ENCODE assay signal across 28 cellular contexts in the genomic region with DNA sequence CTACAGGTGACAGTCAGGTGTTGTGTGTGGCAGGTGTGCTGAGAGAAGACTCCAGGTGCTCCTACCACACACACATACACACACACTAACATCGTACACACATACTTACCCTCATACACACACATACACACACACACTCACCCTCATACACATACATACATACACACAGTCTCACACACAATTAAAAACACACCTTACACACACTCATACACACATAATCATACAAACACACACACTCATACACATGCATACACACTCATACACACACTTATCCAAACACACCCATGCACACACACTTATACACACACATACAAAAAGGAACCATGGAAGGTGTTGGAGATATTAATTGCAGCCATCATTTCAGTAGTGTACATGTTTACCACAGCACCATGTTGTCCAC. TPM values are rescaled to one million over a fixed set of nuclear protein-coding genes. Genes with fewer than 3 reads are reported as not detected.
DNase-seq lines count a peak whose midpoint lies in the region; ATAC-seq, FAIRE-seq and TF ChIP-seq lines count a peak whose summit lies in the region.
"Had no signal": no experiment of that assay in that cellular context is flagged by ENCODE, and none has a peak within 500 bp of the region (broad histone marks: within the 10 kb centered on the region; RNA-seq: fewer than 3 reads in every experiment).

No MANE protein-coding gene starts in this region.

- no peak overlapping the region for H4K5ac ChIP-seq in IMR-90 (ENCODE audit: low read depth, low read length)

- H3K79me1 ChIP-seq in IMR-90 (ENCODE audit: low read depth in 1 of 2, low read length in 2 of 2), result no peaks in the 10 kb centered on the region

- no peak overlapping the region for H3K27ac ChIP-seq in IMR-90 (ENCODE audit: insufficient read depth, low read length)
- H3K27ac ChIP-seq in astrocyte (ENCODE audit: low read depth, low read length), result no peak overlapping the region
- H3K27ac ChIP-seq in left lung, result no peak overlapping the region
- H3K27ac ChIP-seq: GM23248 had no signal

- H3K36me3 ChIP-seq in IMR-90 (ENCODE audit: control insufficient read depth, insufficient read depth, low read length), result no peaks in the 10 kb centered on the region
- no peaks in the 10 kb centered on the region for H3K36me3 ChIP-seq in astrocyte (ENCODE audit: insufficient read depth, low read length)
- no peaks in the 10 kb centered on the region for H3K36me3 ChIP-seq in left lung
- H3K36me3 ChIP-seq: MG63 had no signal

- no peaks in the 10 kb centered on the region for H3K9me1 ChIP-seq in IMR-90 (ENCODE audit: insufficient read depth, low read length)

- no peak overlapping the region for H2BK120ac ChIP-seq in IMR-90 (ENCODE audit: low read depth, low read length)

- no peak overlapping the region for H3K4me3 Mint-ChIP-seq in astrocyte (ENCODE audit: unreplicated experiment)
- no peak overlapping the region for H3K4me3 Mint-ChIP-seq in stimulated activated memory B cell treated with anti-CD40 and anti-IgM and Interleukin-4, amounts not matched to agents 10 μg/mL and 1 μg/mL and 100 μg/mL, for 72 hours

- intact Hi-C loops in IMR-90 (cut with micrococcal nuclease) (no loop called here), left lung (cut with DNase I) (no loop called here)

- H3K14ac ChIP-seq in IMR-90 (replicated peaks; ENCODE audit: low read depth, low read length), result no peak overlapping the region

- TF ChIP-seq RAD21 in IMR-90 (IDR thresholded peaks at IDR 0.05; ENCODE audit: low read length), result no peak

- H2AFZ ChIP-seq in IMR-90 (replicated peaks; ENCODE audit: low read length, poor library complexity), result no peak overlapping the region
- no peak overlapping the region for H2AFZ ChIP-seq in astrocyte (ENCODE audit: low read depth, low read length)
- H2AFZ ChIP-seq: GM23248 had no signal

- in situ Hi-C loops in IMR-90 (cut with MboI; ENCODE audit: low sequenced_read_pairs), result no loop called here

- H3K4me2 ChIP-seq in IMR-90 (ENCODE audit: low read depth, low read length), result no peak overlapping the region
- no peak overlapping the region for H3K4me2 ChIP-seq in astrocyte (ENCODE audit: low read length)

- no peak overlapping the region for H4K8ac ChIP-seq in IMR-90 (ENCODE audit: low read depth in 2 of 2, low read length in 2 of 2)

- dilution Hi-C loops in IMR-90 (cut with HindIII; ENCODE audit: low sequenced_read_pairs, unreplicated experiment), result no loop called here

- peak; percentile 86 for DNase-seq in NCI-H748 (lab: John Stamatoyannopoulos, UW; ENCODE audit: unreplicated experiment)
- no peak for DNase-seq in NCI-H748 treated with DMSO at 0.1 percent for 48 hours (lab: John Stamatoyannopoulos, UW)
- no peak for DNase-seq in IMR-90
- no peak for DNase-seq in astrocyte (ENCODE audit: low read depth)
- no peak for DNase-seq in left lung
- no peak for DNase-seq in NCI-H2171 (lab: John Stamatoyannopoulos, UW)
- DNase-seq: C1 segment of cervical spinal cord; CD4-positive, alpha-beta memory T cell; DMS 273 treated with DMSO at 0.1 percent for 48 hours; DMS79; EL; GDM1; GM23248; KG1; MG63; NCI-H1105 treated with DMSO at 0.1 percent for 48 hours; NCI-H1694; NCI-H2171 treated with DMSO at 0.1 percent for 48 hours; NCI-H345; NCI-H510A treated with DMSO at 0.1 percent for 48 hours; SHP77 treated with DMSO at 0.1 percent for 48 hours; T-helper 1 cell had no signal

- H3K79me2 ChIP-seq in astrocyte (ENCODE audit: insufficient read depth, low read length), result no peaks in the 10 kb centered on the region

- H3K27ac Mint-ChIP-seq in astrocyte (ENCODE audit: unreplicated experiment), result no peak overlapping the region
- H3K27ac Mint-ChIP-seq in stimulated activated memory B cell treated with anti-CD40 and anti-IgM and Interleukin-4, amounts not matched to agents 10 μg/mL and 1 μg/mL and 100 μg/mL, for 72 hours, result no peak overlapping the region
- H3K27ac Mint-ChIP-seq: CD4-positive, alpha-beta memory T cell had no signal

- no TSS peak for BruUV-seq in IMR-90 (replicated peaks; lab: Mats Ljungman, UMichigan)

- H3K9me3 ChIP-seq in IMR-90 (ENCODE audit: control insufficient read depth, insufficient read depth, low read length) (no peaks in the 10 kb centered on the region), astrocyte (ENCODE audit: insufficient read depth, low read depth, low read length) (no peaks in the 10 kb centered on the region), left lung (no peaks in the 10 kb centered on the region)
- H3K9me3 ChIP-seq: MG63 had no signal

- no peaks in the 10 kb centered on the region for H3K4me1 ChIP-seq in IMR-90 (ENCODE audit: control insufficient read depth, insufficient read depth, low read length)
- no peaks in the 10 kb centered on the region for H3K4me1 ChIP-seq in astrocyte (ENCODE audit: insufficient read depth, low read length)
- H3K4me1 ChIP-seq in left lung, result no peaks in the 10 kb centered on the region

- CTCF ChIA-PET in IMR-90 (lab: Yijun Ruan, JAX), result no interaction called here

- no peak overlapping the region for H3K4ac ChIP-seq in IMR-90 (ENCODE audit: low read depth, low read length)

- H3K18ac ChIP-seq in IMR-90 (ENCODE audit: low read depth, low read length), result no peak overlapping the region

- no peak for TF ChIP-seq POLR2A in IMR-90 (IDR thresholded peaks at IDR 0.05; ENCODE audit: low read depth, low read length)

- no peak overlapping the region for H3K23ac ChIP-seq in IMR-90 (ENCODE audit: low read depth, low read length)

- H3K4me3 ChIP-seq in IMR-90 (ENCODE audit: insufficient read depth, low read depth, low read length) (no peak overlapping the region), astrocyte (ENCODE audit: insufficient read depth, low read depth, low read length) (no peak overlapping the region), left lung (no peak overlapping the region)
- H3K4me3 ChIP-seq: GM23248, MG63 had no signal

- H3K27me3 Mint-ChIP-seq in astrocyte (ENCODE audit: low read depth, unreplicated experiment), result peaks cover 51% of the 10 kb centered on the region
- peaks cover 12% of the 10 kb centered on the region for H3K27me3 Mint-ChIP-seq in stimulated activated memory B cell treated with anti-CD40 and anti-IgM and Interleukin-4, amounts not matched to agents 10 μg/mL and 1 μg/mL and 100 μg/mL, for 72 hours

- H3K4me1 Mint-ChIP-seq in astrocyte (ENCODE audit: low read depth, unreplicated experiment), result peaks cover 7% of the 10 kb centered on the region
- peaks cover 32% of the 10 kb centered on the region for H3K4me1 Mint-ChIP-seq in stimulated activated memory B cell treated with anti-CD40 and anti-IgM and Interleukin-4, amounts not matched to agents 10 μg/mL and 1 μg/mL and 100 μg/mL, for 72 hours

- H2BK5ac ChIP-seq in IMR-90 (ENCODE audit: low read depth, low read length, poor library complexity, severe bottlenecking), result peak overlapping the region; percentile 26

- peak; percentile 23 for FAIRE-seq in astrocyte (lab: Jason Lieb, UNC)
- FAIRE-seq: GM12891 had no signal

- H3K9ac ChIP-seq in IMR-90 (ENCODE audit: low read depth, low read length) (no peak overlapping the region), astrocyte (ENCODE audit: low read length) (no peak overlapping the region)
- H3K9ac ChIP-seq: GM23248 had no signal

- peaks cover 2% of the 10 kb centered on the region for H3K9me3 Mint-ChIP-seq in astrocyte (ENCODE audit: unreplicated experiment)
- H3K9me3 Mint-ChIP-seq in stimulated activated memory B cell treated with anti-CD40 and anti-IgM and Interleukin-4, amounts not matched to agents 10 μg/mL and 1 μg/mL and 100 μg/mL, for 72 hours, result no peaks in the 10 kb centered on the region
- H3K9me3 Mint-ChIP-seq: CD4-positive, alpha-beta memory T cell had no signal

- H4K20me1 ChIP-seq in IMR-90 (ENCODE audit: insufficient read depth, low read length) (no peaks in the 10 kb centered on the region), astrocyte (ENCODE audit: insufficient read depth, low read length) (no peaks in the 10 kb centered on the region)

- POLR2A ChIA-PET in IMR-90 (lab: Charles Lee; ENCODE audit: unreplicated experiment), result no interaction called here

- no peaks in the 10 kb centered on the region for H3K36me3 Mint-ChIP-seq in astrocyte (ENCODE audit: low read depth, unreplicated experiment)
- no peaks in the 10 kb centered on the region for H3K36me3 Mint-ChIP-seq in stimulated activated memory B cell treated with anti-CD40 and anti-IgM and Interleukin-4, amounts not matched to agents 10 μg/mL and 1 μg/mL and 100 μg/mL, for 72 hours
- H3K36me3 Mint-ChIP-seq: CD4-positive, alpha-beta memory T cell had no signal

- H2BK20ac ChIP-seq in IMR-90 (ENCODE audit: low read depth, low read length), result no peak overlapping the region

- H3K56ac ChIP-seq in IMR-90 (ENCODE audit: extremely low read depth, insufficient read depth, low read length), result no peak overlapping the region

- WGBS in IMR-90 (ENCODE audit: extremely low coverage in 2 of 2, insufficient read length in 1 of 2), 2 experiments, result 67% methylated on average over 1 of the region's 1 CpG; no CpG with 5 or more reads in 1 of the 2 experiments

- no peak overlapping the region for H4K91ac ChIP-seq in IMR-90 (ENCODE audit: insufficient read depth, low read depth, low read length)

- H2BK15ac ChIP-seq in IMR-90 (ENCODE audit: low read depth, low read length), result no peak overlapping the region

- ATAC-seq in IMR-90 (ENCODE audit: low read depth), result no peak
- ATAC-seq in left lung, result no peak
- ATAC-seq in stimulated activated memory B cell treated with anti-CD40 and anti-IgM and Interleukin-4, amounts not matched to agents 10 μg/mL and 1 μg/mL and 100 μg/mL, for 72 hours, result no peak
- ATAC-seq: Panc1 had no signal

- no peak for TF ChIP-seq CTCF in IMR-90 (conservative IDR thresholded peaks at IDR 0.05; ENCODE audit: low read depth, low read length)
- TF ChIP-seq CTCF in astrocyte (IDR thresholded peaks at IDR 0.05; ENCODE audit: insufficient read depth, low read depth, low read length), result no peak
- TF ChIP-seq CTCF in left lung (IDR thresholded peaks at IDR 0.05), result no peak

- H3K27me3 ChIP-seq in IMR-90 (ENCODE audit: control insufficient read depth, insufficient read depth, low read length) (peaks cover 56% of the 10 kb centered on the region), astrocyte (ENCODE audit: insufficient read depth, low read length) (peaks cover 37% of the 10 kb centered on the region), left lung (peaks cover 0 to 40% of the 10 kb centered on the region in 2 donors)

- no peak overlapping the region for H2AK9ac ChIP-seq in IMR-90 (replicated peaks; ENCODE audit: low read depth, low read length, poor library complexity)

- H2AK5ac ChIP-seq in IMR-90 (ENCODE audit: low read depth, low read length), result no peak overlapping the region

RNA-seq across cellular contexts. Expression of gene KRTAP5-3, which starts 4.6 kb away (rescaled TPM):
- total RNA-seq in IMR-90 (2012; rRNA removed) (not detected in 2 replicates), astrocyte (not detected in 2 replicates), left lung (not detected)
- not detected in 2 replicates for polyA plus RNA-seq in IMR-90 (2012; rRNA removed)
- not detected in 2 replicates for polyA plus RNA-seq in IMR-90 (2012; cell fraction: cytosol; rRNA removed)
- not detected in 2 replicates for polyA plus RNA-seq in IMR-90 (2012; cell fraction: nucleus; rRNA removed; ENCODE audit: low replicate concordance)
- total RNA-seq: A673; CD4-positive, alpha-beta memory T cell; GM23248; H7; OCI-LY7 had no signal
- polyA plus RNA-seq: CD4-positive, alpha-beta memory T cell; GM23248 had no signal

RNA-seq across cellular contexts. Expression of gene KRTAP5-2, which starts 5.5 kb away (rescaled TPM):
- total RNA-seq in IMR-90 (2012; rRNA removed), result not detected in 2 replicates
- not detected in 2 replicates for polyA plus RNA-seq in IMR-90 (2012; rRNA removed)
- not detected in 2 replicates for polyA plus RNA-seq in IMR-90 (2012; cell fraction: cytosol; rRNA removed)
- not detected in 2 replicates for polyA plus RNA-seq in IMR-90 (2012; cell fraction: nucleus; rRNA removed; ENCODE audit: low replicate concordance)
- not detected in 2 replicates for total RNA-seq in astrocyte
- not detected for total RNA-seq in left lung
- total RNA-seq: A673; CD4-positive, alpha-beta memory T cell; GM23248; H7; OCI-LY7 had no signal
- polyA plus RNA-seq: CD4-positive, alpha-beta memory T cell; GM23248 had no signal

RNA-seq across cellular contexts. Expression of gene KRTAP5-4, which starts 18.3 kb away (rescaled TPM):
- not detected in 2 replicates for total RNA-seq in IMR-90 (2012; rRNA removed)
- polyA plus RNA-seq in IMR-90 (2012; rRNA removed), result not detected in 2 replicates
- polyA plus RNA-seq in IMR-90 (2012; cell fraction: cytosol; rRNA removed), result not detected in 2 replicates
- polyA plus RNA-seq in IMR-90 (2012; cell fraction: nucleus; rRNA removed; ENCODE audit: low replicate concordance), result not detected in 2 replicates
- total RNA-seq in astrocyte, result not detected in 2 replicates
- not detected for total RNA-seq in left lung
- total RNA-seq: A673; CD4-positive, alpha-beta memory T cell; GM23248; H7; OCI-LY7 had no signal
- polyA plus RNA-seq: CD4-positive, alpha-beta memory T cell; GM23248 had no signal

RNA-seq across cellular contexts. Expression of gene KRTAP5-1, which starts 18.5 kb away (rescaled TPM):
- total RNA-seq in IMR-90 (2012; rRNA removed) (not detected in 2 replicates), astrocyte (not detected in 2 replicates), left lung (not detected)
- polyA plus RNA-seq in IMR-90 (2012; rRNA removed), result not detected in 2 replicates
- not detected in 2 replicates for polyA plus RNA-seq in IMR-90 (2012; cell fraction: cytosol; rRNA removed)
- polyA plus RNA-seq in IMR-90 (2012; cell fraction: nucleus; rRNA removed; ENCODE audit: low replicate concordance), result not detected in 2 replicates
- total RNA-seq: A673; CD4-positive, alpha-beta memory T cell; GM23248; H7; OCI-LY7 had no signal
- polyA plus RNA-seq: GM23248 had no signal

RNA-seq across cellular contexts. Expression of gene KRTAP5-5, which starts 25.9 kb away (rescaled TPM):
- total RNA-seq in IMR-90 (2012; rRNA removed), result not detected in 2 replicates
- not detected in 2 replicates for polyA plus RNA-seq in IMR-90 (2012; rRNA removed)
- not detected in 2 replicates for polyA plus RNA-seq in IMR-90 (2012; cell fraction: cytosol; rRNA removed)
- not detected in 2 replicates for polyA plus RNA-seq in IMR-90 (2012; cell fraction: nucleus; rRNA removed; ENCODE audit: low replicate concordance)
- not detected in 2 replicates for total RNA-seq in astrocyte
- not detected for total RNA-seq in left lung
- total RNA-seq: A673; CD4-positive, alpha-beta memory T cell; GM23248; H7; OCI-LY7 had no signal
- polyA plus RNA-seq: CD4-positive, alpha-beta memory T cell; GM23248 had no signal
